Comparison of ENCODE assay signal across 22 cellular contexts in the genomic region with DNA sequence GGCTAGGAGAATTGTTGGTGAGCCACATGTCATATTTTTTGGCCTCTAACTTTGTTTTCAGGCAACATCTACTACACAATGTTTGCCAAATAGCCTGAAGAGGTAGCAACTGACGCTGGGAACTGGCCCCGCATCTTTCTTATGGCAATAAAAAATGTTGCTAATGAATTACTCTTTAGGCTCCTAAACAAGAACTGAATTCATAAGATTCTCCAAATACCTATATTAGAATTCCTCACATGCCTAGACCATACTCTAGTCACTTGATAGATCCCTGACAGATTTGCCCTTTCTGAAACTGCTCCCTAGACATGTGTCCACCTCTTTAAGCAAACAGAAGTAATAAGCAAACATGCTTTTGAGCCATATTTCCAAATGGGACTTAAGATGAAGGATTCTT.
A peak's percentile ranks its signal among the peaks of the same experiment; 100 is the strongest.
DNase-seq lines count a peak whose midpoint lies in the region; ATAC-seq, FAIRE-seq and TF ChIP-seq lines count a peak whose summit lies in the region.
"Had no signal": no experiment of that assay in that cellular context is flagged by ENCODE, and none has a peak within 500 bp of the region (broad histone marks: within the 10 kb centered on the region; RNA-seq: fewer than 3 reads in every experiment).

No MANE protein-coding gene starts in this region.

- FAIRE-seq in A549 (lab: Jason Lieb, UNC): no peak
- FAIRE-seq: GM12891, RCC 7860 had no signal

- TF ChIP-seq RAD21 in A549 (conservative IDR thresholded peaks at IDR 0.05 in 1 of 2, IDR thresholded peaks at IDR 0.05 in 1 of 2) (no peak), HCT116 (IDR thresholded peaks at IDR 0.05; ENCODE audit: low read depth) (no peak)

- H3K4me2 ChIP-seq in A549 (peak overlapping the region; percentile 54), HCT116 (ENCODE audit: low read length) (no peak overlapping the region; the same call in 1 of the 2 replicates)
- H3K4me2 ChIP-seq: BLaER1 had no signal

- no peaks in the 10 kb centered on the region; a peak in 1 of 4 replicates for H3K36me3 ChIP-seq in HCT116 (ENCODE audit: control insufficient read depth in 1 of 2, insufficient read depth in 2 of 2, low read length in 2 of 2)
- H3K36me3 ChIP-seq: BLaER1, SJSA1 had no signal

- ATAC-seq in A549 (peak in 1 of 2 experiments; percentile 68; a peak in 3 of 6 replicates), HCT116 (no peak), GM18858 (IDR thresholded peaks at IDR 0.05; ENCODE audit: unreplicated experiment) (no peak)

- peak overlapping the region; percentile 66 for H2AFZ ChIP-seq in HCT116 (ENCODE audit: low read depth, low read length, poor library complexity, severe bottlenecking)

- intact Hi-C loops in HCT116 (cut with micrococcal nuclease): no loop called here

- 8% methylated on average over 2 of the region's 2 CpGs for WGBS in A549 (ENCODE audit: missing lambda C conversion rate)

- no peaks in the 10 kb centered on the region for H3K9me2 ChIP-seq in HCT116 (ENCODE audit: insufficient read depth)

- no peak for TF ChIP-seq POLR2A in A549 (IDR thresholded peaks at IDR 0.05; ENCODE audit: low read length)
- TF ChIP-seq POLR2A in HCT116 (IDR thresholded peaks at IDR 0.05; ENCODE audit: borderline replicate concordance, extremely low read depth, insufficient read depth, insufficient read length): no peak

- POLR2A ChIA-PET in A549 (lab: Yijun Ruan, JAX): no interaction called here
- POLR2A ChIA-PET in HCT116 (lab: Charles Lee): no interaction called here

- no TSS peak for BruUV-seq in HCT116 (replicated peaks; lab: Mats Ljungman, UMichigan)

- H3K27ac ChIP-seq in A549 (peak overlapping the region; percentile 18 to 33; a peak in 4 of 6 replicates), HCT116 (ENCODE audit: low read depth, low read length) (no peak overlapping the region)
- H3K27ac ChIP-seq: BLaER1, SJSA1 had no signal

- RAD21 ChIA-PET in HCT116 (lab: Charles Lee; ENCODE audit: low non-redundant PET in 1 of 2, low total read pairs in 2 of 2, uncharacterized antibody in 2 of 2, unreplicated experiment in 2 of 2): no interaction called here

- no peaks in the 10 kb centered on the region for H3K27me3 ChIP-seq in HCT116 (ENCODE audit: insufficient read depth, low read length)
- H3K27me3 ChIP-seq: BLaER1, SJSA1 had no signal

- TF ChIP-seq CTCF in A549 (IDR thresholded peaks at IDR 0.05) (no peak), HCT116 (IDR thresholded peaks at IDR 0.05 in 2 of 3, conservative IDR thresholded peaks at IDR 0.05 in 1 of 3; ENCODE audit: borderline replicate concordance in 1 of 3, insufficient read depth in 1 of 3, low read depth in 2 of 3, low read length in 2 of 3) (no peak), choroid plexus epithelial cell (conservative IDR thresholded peaks at IDR 0.05; ENCODE audit: low read depth, low read length) (no peak)

- CTCF ChIA-PET in A549 (lab: Yijun Ruan, JAX): no interaction called here
- CTCF ChIA-PET in HCT116 (lab: Charles Lee): no interaction called here

- H4K20me1 ChIP-seq in HCT116 (ENCODE audit: insufficient read depth): no peaks in the 10 kb centered on the region
- H4K20me1 ChIP-seq: BLaER1 had no signal

- no peaks in the 10 kb centered on the region for H3K79me2 ChIP-seq in HCT116 (ENCODE audit: insufficient read depth, low read length)

- DNase-seq in A549 (ENCODE audit: low read depth in 1 of 2, low spot score in 1 of 2) (peak in 1 of 2 experiments; percentile 39), HCT116 (ENCODE audit: low read depth, low spot score) (no peak), choroid plexus epithelial cell (ENCODE audit: low read depth) (peak; percentile 8), renal cortical epithelial cell (ENCODE audit: low read depth) (peak; percentile 44), NCI-H82 treated with DMSO at 0.1 percent for 48 hours (lab: John Stamatoyannopoulos, UW; ENCODE audit: unreplicated experiment) (no peak), kidney glomerular epithelial cell (lab: John Stamatoyannopoulos, UW) (no peak)
- DNase-seq: CD4-positive, alpha-beta T cell; COR-L47; DND-41; GOT3; HCEC 1CT; KG1; NCI-H1105; NCI-H2029 treated with DMSO at 0.1 percent for 48 hours; NCI-H226; NCI-H524 treated with DMSO at 0.1 percent for 48 hours; NCI-H82 had no signal

- H3K9me3 ChIP-seq in A549 (no peaks in the 10 kb centered on the region), HCT116 (ENCODE audit: control insufficient read depth in 1 of 2, insufficient read depth in 1 of 2, low read depth in 1 of 2, low read length in 2 of 2) (no peaks in the 10 kb centered on the region)
- H3K9me3 ChIP-seq: BLaER1, SJSA1 had no signal

- H3K4me3 ChIP-seq in A549 (no peak overlapping the region), HCT116 (replicated peaks in 1 of 2; ENCODE audit: low read depth in 1 of 2, low read length in 2 of 2) (no peak overlapping the region), choroid plexus epithelial cell (ENCODE audit: low read depth, low read length) (no peak overlapping the region)
- H3K4me3 ChIP-seq: BLaER1, SJSA1 had no signal

- no peak overlapping the region for H3K9ac ChIP-seq in HCT116 (ENCODE audit: low read length)
- H3K9ac ChIP-seq: BLaER1 had no signal

- peak in 1 of 2 experiments; percentile 47; a peak in 1 of 5 replicates for TF ChIP-seq EP300 in A549 (IDR thresholded peaks at IDR 0.05)

- peaks cover 18% of the 10 kb centered on the region for H3K4me1 ChIP-seq in A549
- H3K4me1 ChIP-seq in HCT116 (ENCODE audit: control insufficient read depth in 1 of 2, insufficient read depth in 2 of 2, low read length in 2 of 2): peaks cover 0 to 26% of the 10 kb centered on the region in 2 experiments; a peak in 1 of 4 replicates
- H3K4me1 ChIP-seq: BLaER1, SJSA1 had no signal

TF ChIP-seq in A549, 52 proteins besides CTCF, POLR2A, EP300 and RAD21:
- TF ChIP-seq ESRRA (IDR thresholded peaks at IDR 0.05; ENCODE audit: borderline replicate concordance, low read length) (no peak), GATA3 (IDR thresholded peaks at IDR 0.05; ENCODE audit: borderline replicate concordance) (peak; percentile 64; the same call in 1 of the 2 replicates)
- TF ChIP-seq, protein P1, sequence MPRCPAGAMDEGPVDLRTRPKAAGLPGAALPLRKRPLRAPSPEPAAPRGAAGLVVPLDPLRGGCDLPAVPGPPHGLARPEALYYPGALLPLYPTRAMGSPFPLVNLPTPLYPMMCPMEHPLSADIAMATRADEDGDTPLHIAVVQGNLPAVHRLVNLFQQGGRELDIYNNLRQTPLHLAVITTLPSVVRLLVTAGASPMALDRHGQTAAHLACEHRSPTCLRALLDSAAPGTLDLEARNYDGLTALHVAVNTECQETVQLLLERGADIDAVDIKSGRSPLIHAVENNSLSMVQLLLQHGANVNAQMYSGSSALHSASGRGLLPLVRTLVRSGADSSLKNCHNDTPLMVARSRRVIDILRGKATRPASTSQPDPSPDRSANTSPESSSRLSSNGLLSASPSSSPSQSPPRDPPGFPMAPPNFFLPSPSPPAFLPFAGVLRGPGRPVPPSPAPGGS (IDR thresholded peaks at IDR 0.05): no peak

TF ChIP-seq in HCT116, 20 proteins besides CTCF, POLR2A, EP300 and RAD21:
- TF ChIP-seq ZFX (IDR thresholded peaks at IDR 0.05) (no peak), EGR1 (IDR thresholded peaks at IDR 0.05; ENCODE audit: low read depth) (no peak), CBX3 (IDR thresholded peaks at IDR 0.05; ENCODE audit: low read depth) (no peak), SIN3A (IDR thresholded peaks at IDR 0.05; ENCODE audit: low read depth) (no peak), YY1 (IDR thresholded peaks at IDR 0.05; ENCODE audit: extremely low read depth, insufficient replicate concordance, low read depth, low read length) (no peak), SRF (IDR thresholded peaks at IDR 0.05; ENCODE audit: low read depth) (no peak), JUND (IDR thresholded peaks at IDR 0.05) (no peak), EZH2 (IDR thresholded peaks at IDR 0.05) (no peak), TCF7L2 (IDR thresholded peaks at IDR 0.05; ENCODE audit: borderline replicate concordance, extremely low read depth, insufficient read depth, insufficient read length) (no peak), FOSL1 (IDR thresholded peaks at IDR 0.05; ENCODE audit: low read depth) (no peak), CEBPB (IDR thresholded peaks at IDR 0.05; ENCODE audit: low read depth) (no peak), ELF1 (IDR thresholded peaks at IDR 0.05; ENCODE audit: borderline replicate concordance, low read depth) (no peak)
- TF ChIP-seq, protein P2, sequence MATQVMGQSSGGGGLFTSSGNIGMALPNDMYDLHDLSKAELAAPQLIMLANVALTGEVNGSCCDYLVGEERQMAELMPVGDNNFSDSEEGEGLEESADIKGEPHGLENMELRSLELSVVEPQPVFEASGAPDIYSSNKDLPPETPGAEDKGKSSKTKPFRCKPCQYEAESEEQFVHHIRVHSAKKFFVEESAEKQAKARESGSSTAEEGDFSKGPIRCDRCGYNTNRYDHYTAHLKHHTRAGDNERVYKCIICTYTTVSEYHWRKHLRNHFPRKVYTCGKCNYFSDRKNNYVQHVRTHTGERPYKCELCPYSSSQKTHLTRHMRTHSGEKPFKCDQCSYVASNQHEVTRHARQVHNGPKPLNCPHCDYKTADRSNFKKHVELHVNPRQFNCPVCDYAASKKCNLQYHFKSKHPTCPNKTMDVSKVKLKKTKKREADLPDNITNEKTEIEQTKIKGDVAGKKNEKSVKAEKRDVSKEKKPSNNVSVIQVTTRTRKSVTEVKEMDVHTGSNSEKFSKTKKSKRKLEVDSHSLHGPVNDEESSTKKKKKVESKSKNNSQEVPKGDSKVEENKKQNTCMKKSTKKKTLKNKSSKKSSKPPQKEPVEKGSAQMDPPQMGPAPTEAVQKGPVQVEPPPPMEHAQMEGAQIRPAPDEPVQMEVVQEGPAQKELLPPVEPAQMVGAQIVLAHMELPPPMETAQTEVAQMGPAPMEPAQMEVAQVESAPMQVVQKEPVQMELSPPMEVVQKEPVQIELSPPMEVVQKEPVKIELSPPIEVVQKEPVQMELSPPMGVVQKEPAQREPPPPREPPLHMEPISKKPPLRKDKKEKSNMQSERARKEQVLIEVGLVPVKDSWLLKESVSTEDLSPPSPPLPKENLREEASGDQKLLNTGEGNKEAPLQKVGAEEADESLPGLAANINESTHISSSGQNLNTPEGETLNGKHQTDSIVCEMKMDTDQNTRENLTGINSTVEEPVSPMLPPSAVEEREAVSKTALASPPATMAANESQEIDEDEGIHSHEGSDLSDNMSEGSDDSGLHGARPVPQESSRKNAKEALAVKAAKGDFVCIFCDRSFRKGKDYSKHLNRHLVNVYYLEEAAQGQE (IDR thresholded peaks at IDR 0.05; ENCODE audit: low read depth): no peak
- TF ChIP-seq, protein P3, sequence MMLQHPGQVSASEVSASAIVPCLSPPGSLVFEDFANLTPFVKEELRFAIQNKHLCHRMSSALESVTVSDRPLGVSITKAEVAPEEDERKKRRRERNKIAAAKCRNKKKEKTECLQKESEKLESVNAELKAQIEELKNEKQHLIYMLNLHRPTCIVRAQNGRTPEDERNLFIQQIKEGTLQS (IDR thresholded peaks at IDR 0.05): no peak
- TF ChIP-seq, protein P4, sequence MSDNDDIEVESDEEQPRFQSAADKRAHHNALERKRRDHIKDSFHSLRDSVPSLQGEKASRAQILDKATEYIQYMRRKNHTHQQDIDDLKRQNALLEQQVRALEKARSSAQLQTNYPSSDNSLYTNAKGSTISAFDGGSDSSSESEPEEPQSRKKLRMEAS (IDR thresholded peaks at IDR 0.05): no peak

Comparison
In these comparisons a context has a peak if more than half of its experiments do, and no peak if none do; other contexts are left out.
1. DNase-seq: peak in choroid plexus epithelial cell (single experiment) and renal cortical epithelial cell (single experiment); none in HCT116 (single experiment), NCI-H82 treated with DMSO at 0.1 percent for 48 hours (single experiment) and kidney glomerular epithelial cell (single experiment).